Comparison of ENCODE assay signal across 1 cellular context in genomic region chr1:101465941-101466340, GRCh38.
TF ChIP-seq lines count a peak whose summit lies in the region.

No MANE protein-coding gene starts in this region.

TF ChIP-seq in H1, 55 proteins besides CTCF, POLR2A, EP300 and RAD21:
- TF ChIP-seq ZNF274 (IDR thresholded peaks at IDR 0.05; ENCODE audit: borderline replicate concordance, extremely low read depth, low read length) (no peak), POLR2AphosphoS5 (IDR thresholded peaks at IDR 0.05; ENCODE audit: low read depth, low read length) (no peak), HDAC2 (IDR thresholded peaks at IDR 0.05; ENCODE audit: borderline replicate concordance in 1 of 2, low read depth in 2 of 2, low read length in 2 of 2) (no peak), CBX8 (IDR thresholded peaks at IDR 0.05; ENCODE audit: borderline replicate concordance, low read depth, low read length) (no peak), CEBPB (IDR thresholded peaks at IDR 0.05; ENCODE audit: low read depth, low read length) (no peak)
TF ChIP-seq in H1: peak in this region for 0.
